Comparison of ENCODE assay signal across 1 cellular context in the genomic region with DNA sequence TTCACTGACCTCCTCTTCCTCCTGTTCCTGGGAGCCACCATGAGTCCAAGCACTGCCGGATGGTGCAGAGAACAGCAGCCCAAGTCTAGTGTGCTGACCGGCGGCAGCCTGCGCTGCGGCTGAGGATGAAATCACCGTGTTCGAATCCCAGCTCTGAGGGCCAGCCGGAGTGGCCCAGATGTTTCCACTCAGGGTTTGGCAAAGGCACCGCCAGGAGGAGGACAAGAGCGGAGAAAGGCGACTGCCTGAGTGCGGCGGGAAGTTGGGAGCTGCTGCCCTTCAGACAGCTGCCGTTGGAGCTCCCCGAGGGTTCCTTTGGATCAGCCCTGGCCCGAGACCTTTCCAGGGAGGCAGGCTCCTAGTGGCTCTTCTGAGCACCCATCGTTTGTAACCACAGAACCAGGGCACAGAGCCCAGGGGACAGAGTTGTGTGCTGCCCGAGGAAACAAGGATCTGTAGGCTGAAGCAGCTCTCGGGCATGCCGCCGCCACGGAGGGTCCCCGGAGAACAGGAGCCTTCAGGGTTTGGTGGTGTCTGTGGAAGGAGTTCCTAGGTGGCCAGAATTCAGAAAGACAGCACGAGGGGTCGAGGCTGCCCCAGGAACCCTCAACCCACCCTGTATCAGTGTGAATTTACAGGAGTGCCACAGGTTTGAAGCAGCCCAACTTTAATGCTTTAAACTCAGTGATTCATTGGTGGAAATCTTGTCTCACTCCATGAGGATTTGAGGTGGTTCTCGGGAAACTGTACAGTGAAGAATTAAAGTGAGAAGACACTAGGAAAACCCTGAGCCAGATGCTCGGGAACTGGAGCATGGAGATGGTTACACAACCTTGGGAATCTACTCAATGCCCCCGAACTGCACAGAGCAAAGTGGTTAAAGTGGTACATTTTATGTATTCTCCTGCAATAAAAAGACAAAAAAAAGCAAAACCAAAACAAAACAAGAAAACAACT.
TF ChIP-seq lines count a peak whose summit lies in the region.

No MANE protein-coding gene starts in this region.

TF ChIP-seq in GM23338, 12 proteins besides CTCF, POLR2A, EP300 and RAD21:
- no peak for TF ChIP-seq EZH2 (IDR thresholded peaks at IDR 0.05; ENCODE audit: low read depth, unreplicated experiment)
- no peak for TF ChIP-seq POLR2AphosphoS5 (IDR thresholded peaks at IDR 0.05; ENCODE audit: low read depth)
- TF ChIP-seq, protein P1, sequence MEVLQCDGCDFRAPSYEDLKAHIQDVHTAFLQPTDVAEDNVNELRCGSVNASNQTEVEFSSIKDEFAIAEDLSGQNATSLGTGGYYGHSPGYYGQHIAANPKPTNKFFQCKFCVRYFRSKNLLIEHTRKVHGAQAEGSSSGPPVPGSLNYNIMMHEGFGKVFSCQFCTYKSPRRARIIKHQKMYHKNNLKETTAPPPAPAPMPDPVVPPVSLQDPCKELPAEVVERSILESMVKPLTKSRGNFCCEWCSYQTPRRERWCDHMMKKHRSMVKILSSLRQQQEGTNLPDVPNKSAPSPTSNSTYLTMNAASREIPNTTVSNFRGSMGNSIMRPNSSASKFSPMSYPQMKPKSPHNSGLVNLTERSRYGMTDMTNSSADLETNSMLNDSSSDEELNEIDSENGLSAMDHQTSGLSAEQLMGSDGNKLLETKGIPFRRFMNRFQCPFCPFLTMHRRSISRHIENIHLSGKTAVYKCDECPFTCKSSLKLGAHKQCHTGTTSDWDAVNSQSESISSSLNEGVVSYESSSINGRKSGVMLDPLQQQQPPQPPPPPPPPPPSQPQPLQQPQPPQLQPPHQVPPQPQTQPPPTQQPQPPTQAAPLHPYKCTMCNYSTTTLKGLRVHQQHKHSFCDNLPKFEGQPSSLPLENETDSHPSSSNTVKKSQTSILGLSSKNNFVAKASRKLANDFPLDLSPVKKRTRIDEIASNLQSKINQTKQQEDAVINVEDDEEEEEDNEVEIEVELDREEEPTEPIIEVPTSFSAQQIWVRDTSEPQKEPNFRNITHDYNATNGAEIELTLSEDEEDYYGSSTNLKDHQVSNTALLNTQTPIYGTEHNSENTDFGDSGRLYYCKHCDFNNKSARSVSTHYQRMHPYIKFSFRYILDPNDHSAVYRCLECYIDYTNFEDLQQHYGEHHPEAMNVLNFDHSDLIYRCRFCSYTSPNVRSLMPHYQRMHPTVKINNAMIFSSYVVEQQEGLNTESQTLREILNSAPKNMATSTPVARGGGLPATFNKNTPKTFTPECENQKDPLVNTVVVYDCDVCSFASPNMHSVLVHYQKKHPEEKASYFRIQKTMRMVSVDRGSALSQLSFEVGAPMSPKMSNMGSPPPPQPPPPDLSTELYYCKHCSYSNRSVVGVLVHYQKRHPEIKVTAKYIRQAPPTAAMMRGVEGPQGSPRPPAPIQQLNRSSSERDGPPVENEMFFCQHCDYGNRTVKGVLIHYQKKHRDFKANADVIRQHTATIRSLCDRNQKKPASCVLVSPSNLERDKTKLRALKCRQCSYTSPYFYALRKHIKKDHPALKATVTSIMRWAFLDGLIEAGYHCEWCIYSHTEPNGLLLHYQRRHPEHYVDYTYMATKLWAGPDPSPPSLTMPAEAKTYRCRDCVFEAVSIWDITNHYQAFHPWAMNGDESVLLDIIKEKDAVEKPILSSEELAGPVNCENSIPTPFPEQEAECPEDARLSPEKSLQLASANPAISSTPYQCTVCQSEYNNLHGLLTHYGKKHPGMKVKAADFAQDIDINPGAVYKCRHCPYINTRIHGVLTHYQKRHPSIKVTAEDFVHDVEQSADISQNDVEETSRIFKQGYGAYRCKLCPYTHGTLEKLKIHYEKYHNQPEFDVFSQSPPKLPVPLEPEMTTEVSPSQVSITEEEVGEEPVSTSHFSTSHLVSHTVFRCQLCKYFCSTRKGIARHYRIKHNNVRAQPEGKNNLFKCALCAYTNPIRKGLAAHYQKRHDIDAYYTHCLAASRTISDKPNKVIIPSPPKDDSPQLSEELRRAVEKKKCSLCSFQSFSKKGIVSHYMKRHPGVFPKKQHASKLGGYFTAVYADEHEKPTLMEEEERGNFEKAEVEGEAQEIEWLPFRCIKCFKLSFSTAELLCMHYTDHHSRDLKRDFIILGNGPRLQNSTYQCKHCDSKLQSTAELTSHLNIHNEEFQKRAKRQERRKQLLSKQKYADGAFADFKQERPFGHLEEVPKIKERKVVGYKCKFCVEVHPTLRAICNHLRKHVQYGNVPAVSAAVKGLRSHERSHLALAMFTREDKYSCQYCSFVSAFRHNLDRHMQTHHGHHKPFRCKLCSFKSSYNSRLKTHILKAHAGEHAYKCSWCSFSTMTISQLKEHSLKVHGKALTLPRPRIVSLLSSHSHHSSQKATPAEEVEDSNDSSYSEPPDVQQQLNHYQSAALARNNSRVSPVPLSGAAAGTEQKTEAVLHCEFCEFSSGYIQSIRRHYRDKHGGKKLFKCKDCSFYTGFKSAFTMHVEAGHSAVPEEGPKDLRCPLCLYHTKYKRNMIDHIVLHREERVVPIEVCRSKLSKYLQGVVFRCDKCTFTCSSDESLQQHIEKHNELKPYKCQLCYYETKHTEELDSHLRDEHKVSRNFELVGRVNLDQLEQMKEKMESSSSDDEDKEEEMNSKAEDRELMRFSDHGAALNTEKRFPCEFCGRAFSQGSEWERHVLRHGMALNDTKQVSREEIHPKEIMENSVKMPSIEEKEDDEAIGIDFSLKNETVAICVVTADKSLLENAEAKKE (CRISPR knock-in tag; IDR thresholded peaks at IDR 0.05), result no peak
- TF ChIP-seq ZNF331 (CRISPR knock-in tag; IDR thresholded peaks at IDR 0.05; ENCODE audit: low read depth), result no peak
- TF ChIP-seq STAT1 (IDR thresholded peaks at IDR 0.05; ENCODE audit: unreplicated experiment), result no peak
- TF ChIP-seq CREB1 (CRISPR knock-in tag; IDR thresholded peaks at IDR 0.05; ENCODE audit: low read depth), result no peak
- TF ChIP-seq JUNB (IDR thresholded peaks at IDR 0.05; ENCODE audit: unreplicated experiment), result no peak
- no peak for TF ChIP-seq NANOG (IDR thresholded peaks at IDR 0.05; ENCODE audit: borderline replicate concordance)
- TF ChIP-seq, protein P2, sequence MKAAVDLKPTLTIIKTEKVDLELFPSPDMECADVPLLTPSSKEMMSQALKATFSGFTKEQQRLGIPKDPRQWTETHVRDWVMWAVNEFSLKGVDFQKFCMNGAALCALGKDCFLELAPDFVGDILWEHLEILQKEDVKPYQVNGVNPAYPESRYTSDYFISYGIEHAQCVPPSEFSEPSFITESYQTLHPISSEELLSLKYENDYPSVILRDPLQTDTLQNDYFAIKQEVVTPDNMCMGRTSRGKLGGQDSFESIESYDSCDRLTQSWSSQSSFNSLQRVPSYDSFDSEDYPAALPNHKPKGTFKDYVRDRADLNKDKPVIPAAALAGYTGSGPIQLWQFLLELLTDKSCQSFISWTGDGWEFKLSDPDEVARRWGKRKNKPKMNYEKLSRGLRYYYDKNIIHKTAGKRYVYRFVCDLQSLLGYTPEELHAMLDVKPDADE (IDR thresholded peaks at IDR 0.05), result no peak
- TF ChIP-seq EZH2phosphoT487 (IDR thresholded peaks at IDR 0.05; ENCODE audit: unreplicated experiment), result no peak
- TF ChIP-seq ZNF114 (CRISPR knock-in tag; IDR thresholded peaks at IDR 0.05), result no peak
- TF ChIP-seq, protein P3, sequence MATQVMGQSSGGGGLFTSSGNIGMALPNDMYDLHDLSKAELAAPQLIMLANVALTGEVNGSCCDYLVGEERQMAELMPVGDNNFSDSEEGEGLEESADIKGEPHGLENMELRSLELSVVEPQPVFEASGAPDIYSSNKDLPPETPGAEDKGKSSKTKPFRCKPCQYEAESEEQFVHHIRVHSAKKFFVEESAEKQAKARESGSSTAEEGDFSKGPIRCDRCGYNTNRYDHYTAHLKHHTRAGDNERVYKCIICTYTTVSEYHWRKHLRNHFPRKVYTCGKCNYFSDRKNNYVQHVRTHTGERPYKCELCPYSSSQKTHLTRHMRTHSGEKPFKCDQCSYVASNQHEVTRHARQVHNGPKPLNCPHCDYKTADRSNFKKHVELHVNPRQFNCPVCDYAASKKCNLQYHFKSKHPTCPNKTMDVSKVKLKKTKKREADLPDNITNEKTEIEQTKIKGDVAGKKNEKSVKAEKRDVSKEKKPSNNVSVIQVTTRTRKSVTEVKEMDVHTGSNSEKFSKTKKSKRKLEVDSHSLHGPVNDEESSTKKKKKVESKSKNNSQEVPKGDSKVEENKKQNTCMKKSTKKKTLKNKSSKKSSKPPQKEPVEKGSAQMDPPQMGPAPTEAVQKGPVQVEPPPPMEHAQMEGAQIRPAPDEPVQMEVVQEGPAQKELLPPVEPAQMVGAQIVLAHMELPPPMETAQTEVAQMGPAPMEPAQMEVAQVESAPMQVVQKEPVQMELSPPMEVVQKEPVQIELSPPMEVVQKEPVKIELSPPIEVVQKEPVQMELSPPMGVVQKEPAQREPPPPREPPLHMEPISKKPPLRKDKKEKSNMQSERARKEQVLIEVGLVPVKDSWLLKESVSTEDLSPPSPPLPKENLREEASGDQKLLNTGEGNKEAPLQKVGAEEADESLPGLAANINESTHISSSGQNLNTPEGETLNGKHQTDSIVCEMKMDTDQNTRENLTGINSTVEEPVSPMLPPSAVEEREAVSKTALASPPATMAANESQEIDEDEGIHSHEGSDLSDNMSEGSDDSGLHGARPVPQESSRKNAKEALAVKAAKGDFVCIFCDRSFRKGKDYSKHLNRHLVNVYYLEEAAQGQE (IDR thresholded peaks at IDR 0.05; ENCODE audit: unreplicated experiment), result no peak
TF ChIP-seq in GM23338: peak in this region for 0.
